18 cellular contexts compared by ENCODE assay signal in the genomic region with DNA sequence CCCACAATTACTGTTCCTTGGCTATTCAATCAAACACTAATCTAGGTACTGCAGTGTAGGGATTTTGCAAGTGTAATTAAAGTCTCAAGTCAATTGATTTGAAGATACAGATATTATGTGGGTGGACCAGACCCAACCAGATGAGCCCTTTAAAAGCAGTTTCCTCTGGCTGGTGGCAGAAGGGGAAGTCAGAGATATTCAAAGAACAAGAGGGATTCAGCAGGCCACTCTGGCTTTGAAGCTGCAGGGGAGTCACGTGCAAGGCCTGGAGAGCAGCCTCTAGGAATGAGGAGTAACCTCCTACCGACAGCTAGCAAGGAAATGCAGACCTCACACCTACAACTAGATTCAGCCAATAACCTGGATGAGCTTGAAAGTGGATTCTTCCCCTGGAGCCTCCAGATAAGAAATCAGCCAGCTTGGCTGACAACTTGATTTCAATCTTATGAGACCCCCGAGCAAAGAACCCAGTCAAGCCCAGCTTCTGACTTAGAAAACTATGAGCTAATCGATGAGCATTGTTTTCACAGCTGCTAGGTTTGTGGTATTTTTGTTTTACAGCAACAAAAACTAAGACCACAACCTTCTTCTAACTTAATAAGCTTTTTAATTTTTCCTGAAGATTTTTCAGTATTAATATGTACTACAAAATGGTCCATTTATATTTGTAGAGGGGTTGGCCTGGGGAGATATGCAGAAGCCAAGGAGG. TPM values are rescaled to one million over a fixed set of nuclear protein-coding genes. Genes with fewer than 3 reads are reported as not detected.
DNase-seq lines count a peak whose midpoint lies in the region; ATAC-seq, FAIRE-seq and TF ChIP-seq lines count a peak whose summit lies in the region.
"Had no signal": no experiment of that assay in that cellular context is flagged by ENCODE, and none has a peak within 500 bp of the region (broad histone marks: within the 10 kb centered on the region; RNA-seq: fewer than 3 reads in every experiment).

No MANE protein-coding gene starts in this region.

- no peak overlapping the region for H2BK120ac ChIP-seq in H1 (replicated peaks; ENCODE audit: low read depth, low read length)

- peaks cover 0 to 10% of the 10 kb centered on the region in 2 donors for H3K4me1 ChIP-seq in right atrium auricular region
- 0 out of 7 replicates have a peak, but pooled peaks cover 0 to 4% (median 0%) of the 10 kb centered on the region in 4 experiments for H3K4me1 ChIP-seq in H1 (replicated peaks in 1 of 4; ENCODE audit: control insufficient read depth in 3 of 4, insufficient read depth in 4 of 4, low read length in 3 of 4)
- peaks cover 0 to 26% (median 6%) of the 10 kb centered on the region in 5 donors for H3K4me1 ChIP-seq in subcutaneous abdominal adipose tissue (ENCODE audit: control insufficient read depth in 5 of 5, insufficient read depth in 5 of 5, low read length in 5 of 5)
- H3K4me1 ChIP-seq in vagina, result no peaks in the 10 kb centered on the region

- H3K27ac ChIP-seq in right atrium auricular region (no peak overlapping the region), H1 (ENCODE audit: low read depth, low read length) (no peak overlapping the region), subcutaneous abdominal adipose tissue (ENCODE audit: low read depth, low read length) (peak overlapping the region; percentile 6), vagina (no peak overlapping the region)
- H3K27ac ChIP-seq: body of pancreas had no signal

- H3K4ac ChIP-seq in H1 (replicated peaks; ENCODE audit: insufficient read length, low read depth, low read length), result no peak overlapping the region

- no peak overlapping the region for H2AFZ ChIP-seq in H1 (ENCODE audit: low read length)

- peak; percentile 48 for ATAC-seq in left ventricle myocardium superior
- ATAC-seq: activated CD4-positive, alpha-beta T cell treated with anti-CD3 and anti-CD28 coated beads for 36 hours; activated CD8-positive, alpha-beta memory T cell treated with anti-CD3 and anti-CD28 coated beads, Interleukin-2, amount 10 ng/mL, durations not matched to agents 7 days and 5 days; body of pancreas; Panc1 had no signal

- no peak overlapping the region for H3K56ac ChIP-seq in H1 (replicated peaks; ENCODE audit: insufficient read length, low read depth, low read length)

- peak; percentile 98 for FAIRE-seq in H1 (lab: Jason Lieb, UNC)
- FAIRE-seq: A204.1 had no signal

- H3K4me3 ChIP-seq in right atrium auricular region (no peak overlapping the region), H1 (ENCODE audit: extremely low read depth in 1 of 4, insufficient read depth in 2 of 4, low read depth in 3 of 4, low read length in 4 of 4) (no peak overlapping the region), subcutaneous abdominal adipose tissue (ENCODE audit: low read depth in 1 of 5, low read length in 5 of 5) (no peak overlapping the region), vagina (no peak overlapping the region)
- H3K4me3 ChIP-seq: body of pancreas had no signal

- no peak overlapping the region for H3K18ac ChIP-seq in H1 (ENCODE audit: extremely low read depth, low read length)

- 0 out of 4 replicates have a peak, but pooled peaks cover 0 to 2% of the 10 kb centered on the region in 2 experiments for H3K79me2 ChIP-seq in H1 (ENCODE audit: control insufficient read depth in 1 of 2, insufficient read depth in 2 of 2, low read length in 2 of 2)

- POLR2A ChIA-PET in H1 (lab: Charles Lee; ENCODE audit: partially characterized antibody), result interaction anchor here (1.0 to 2.2 kb wide), 5 partner anchors 9 to 13 kb away, joined by 3 to 12 read pairs (median 4); a partner anchor contains a TSS

- H3K23me2 ChIP-seq in H1 (ENCODE audit: low read depth, low read length), result no peaks in the 10 kb centered on the region; the same call in 1 of the 2 replicates

- H3K4me2 ChIP-seq in H1 (ENCODE audit: insufficient read depth in 1 of 2, low read depth in 2 of 2, low read length in 2 of 2), result no peak overlapping the region

- no peak overlapping the region for H2BK20ac ChIP-seq in H1 (ENCODE audit: low read length)

- H3K9ac ChIP-seq in H1 (replicated peaks in 1 of 4; ENCODE audit: extremely low read depth in 1 of 4, low read depth in 3 of 4, low read length in 3 of 4), result no peak overlapping the region
- H3K9ac ChIP-seq in subcutaneous abdominal adipose tissue (ENCODE audit: low read length in 5 of 5), result no peak overlapping the region

- DNase-seq in left ventricle myocardium superior (no peak), right atrium auricular region (ENCODE audit: low spot score) (no peak), SKM-1 (lab: John Stamatoyannopoulos, UW; ENCODE audit: unreplicated experiment) (peak; percentile 15), H1 (ENCODE audit: low read depth in 1 of 2, low spot score in 2 of 2) (peak in 1 of 2 experiments; percentile 51), vagina (ENCODE audit: extremely low spot score in 2 of 2) (no peak), NCI-H187 (lab: John Stamatoyannopoulos, UW) (no peak), GM10266 (ENCODE audit: extremely low spot score) (no peak)
- DNase-seq: activated CD4-positive, alpha-beta T cell treated with anti-CD3 and anti-CD28 coated beads for 36 hours; activated CD8-positive, alpha-beta memory T cell treated with anti-CD3 and anti-CD28 coated beads, Interleukin-2, amount 10 ng/mL, durations not matched to agents 7 days and 5 days; activated naive CD8-positive, alpha-beta T cell treated with anti-CD3 and anti-CD28 coated beads, Interleukin-2, amount 10 ng/mL, durations not matched to agents 7 days and 5 days; body of pancreas; dermis blood vessel endothelial cell; kidney glomerular epithelial cell; midbrain; NCI-H1417 treated with DMSO at 0.1 percent for 48 hours had no signal

- H4K5ac ChIP-seq in H1 (ENCODE audit: insufficient read length, low read depth, low read length), result no peak overlapping the region

- TF ChIP-seq EP300 in H1 (IDR thresholded peaks at IDR 0.05; ENCODE audit: borderline replicate concordance in 1 of 2, low read depth in 2 of 2, low read length in 2 of 2), result no peak

- H4K91ac ChIP-seq in H1 (replicated peaks; ENCODE audit: insufficient read length, low read length), result no peak overlapping the region

- no peak for TF ChIP-seq POLR2A in H1 (IDR thresholded peaks at IDR 0.05; ENCODE audit: control extremely low read depth in 1 of 2, low read depth in 2 of 2, low read length in 2 of 2)
- TF ChIP-seq POLR2A in vagina (IDR thresholded peaks at IDR 0.05), result no peak

- no peak overlapping the region for H3K14ac ChIP-seq in H1 (ENCODE audit: insufficient read length)

- no peak for TF ChIP-seq RAD21 in H1 (IDR thresholded peaks at IDR 0.05 in 1 of 2, conservative IDR thresholded peaks at IDR 0.05 in 1 of 2; ENCODE audit: low read depth in 2 of 2, low read length in 2 of 2)

- TF ChIP-seq CTCF in right atrium auricular region (IDR thresholded peaks at IDR 0.05) (no peak), H1 (IDR thresholded peaks at IDR 0.05; ENCODE audit: control extremely low read depth in 1 of 3, insufficient read depth in 1 of 3, low read depth in 1 of 3, low read length in 3 of 3) (no peak), vagina (IDR thresholded peaks at IDR 0.05) (no peak), GM10266 (IDR thresholded peaks at IDR 0.05; ENCODE audit: control insufficient read depth, insufficient read depth, low read depth, missing control alignments) (no peak)

- H3K9me3 ChIP-seq in right atrium auricular region (no peaks in the 10 kb centered on the region), H1 (ENCODE audit: insufficient read depth in 2 of 2, low read depth in 1 of 2, low read length in 1 of 2) (no peaks in the 10 kb centered on the region), subcutaneous abdominal adipose tissue (ENCODE audit: control insufficient read depth in 5 of 5, low read length in 5 of 5) (no peaks in the 10 kb centered on the region), vagina (no peaks in the 10 kb centered on the region)
- H3K9me3 ChIP-seq: body of pancreas had no signal

- H2AK5ac ChIP-seq in H1 (ENCODE audit: low read depth, low read length), result no peak overlapping the region

- H3K36me3 ChIP-seq in right atrium auricular region, result peaks cover 12% of the 10 kb centered on the region
- H3K36me3 ChIP-seq in H1 (ENCODE audit: control insufficient read depth in 2 of 4, insufficient read depth in 4 of 4, low read length in 3 of 4), result 0 out of 8 replicates have a peak, but pooled peaks cover 0 to 2% (median 0%) of the 10 kb centered on the region in 4 experiments
- peaks cover 6 to 24% (median 14%) of the 10 kb centered on the region in 5 donors for H3K36me3 ChIP-seq in subcutaneous abdominal adipose tissue (ENCODE audit: control insufficient read depth in 5 of 5, insufficient read depth in 5 of 5, low read length in 5 of 5)
- no peaks in the 10 kb centered on the region for H3K36me3 ChIP-seq in vagina

- no peak overlapping the region for H4K8ac ChIP-seq in H1 (ENCODE audit: extremely low read depth, insufficient read depth, low read length)

- no peak overlapping the region for H3K23ac ChIP-seq in H1 (ENCODE audit: insufficient read length)

- intact Hi-C loops in left ventricle myocardium superior (cut with micrococcal nuclease), result no loop called here
- intact Hi-C loops in vagina (cut with DNase I), result no loop called here

- H2BK5ac ChIP-seq in H1 (ENCODE audit: low read depth, low read length), result no peak overlapping the region

- no peaks in the 10 kb centered on the region for H3K79me1 ChIP-seq in H1 (ENCODE audit: low read depth, low read length)

- no peak overlapping the region for H2BK15ac ChIP-seq in H1 (ENCODE audit: low read length)

- peaks cover 0 to 2% of the 10 kb centered on the region in 2 experiments for H4K20me1 ChIP-seq in H1 (replicated peaks in 1 of 2; ENCODE audit: control insufficient read depth in 1 of 2, insufficient read depth in 2 of 2, low read length in 2 of 2)

- 49% methylated on average over 4 of the region's 4 CpGs; no CpG with 5 or more reads in 1 of the 2 experiments for WGBS in H1 (ENCODE audit: extremely low coverage in 1 of 2, insufficient coverage in 1 of 2, insufficient read length in 1 of 2, insufficient replicate concordance in 2 of 2, low coverage in 1 of 2, low lambda C conversion rate in 2 of 2, missing lambda C conversion rate in 1 of 2), 2 experiments

- no peaks in the 10 kb centered on the region for H3K27me3 ChIP-seq in right atrium auricular region
- H3K27me3 ChIP-seq in H1 (replicated peaks in 1 of 4; ENCODE audit: control insufficient read depth in 3 of 4, extremely low read depth in 1 of 4, insufficient read depth in 3 of 4, low read length in 3 of 4), result no peaks in the 10 kb centered on the region
- H3K27me3 ChIP-seq in subcutaneous abdominal adipose tissue (ENCODE audit: control insufficient read depth in 5 of 5, insufficient read depth in 4 of 5, low read length in 5 of 5), result no peaks in the 10 kb centered on the region
- H3K27me3 ChIP-seq in vagina, result no peaks in the 10 kb centered on the region
- H3K27me3 ChIP-seq: body of pancreas had no signal

- CTCF ChIA-PET in H1 (lab: Charles Lee; ENCODE audit: partially characterized antibody), result interaction anchor here (0.8 to 4.1 kb wide), 8 partner anchors 10 to 261 kb away, joined by 3 to 20 read pairs (median 3); a partner anchor contains a TSS

- H2BK12ac ChIP-seq in H1 (ENCODE audit: low read depth, low read length), result no peak overlapping the region

RNA-seq across cellular contexts. Expression of a gene that starts 13.4 kb away (rescaled TPM):
- total RNA-seq in left ventricle myocardium superior (10.5 TPM), right atrium auricular region (10 to 100 TPM; 22.7 to 28.6 TPM), vagina (26.3 TPM)
- total RNA-seq in H1 (2021; fragmentation: NEBNext Ultra II Directional; extraction: Animal tissue kit (Norgen Biotek cat#: 25700)), result 29.8 and 31.2 TPM in 2 replicates
- 12.7 and 24.9 TPM in 2 replicates for polyA plus RNA-seq in H1 (2011; rRNA removed)
- polyA plus RNA-seq in H1 (2011; cell fraction: cytosol; rRNA removed), result 21.3 TPM
- 8.1 TPM for polyA plus RNA-seq in H1 (2011; cell fraction: nucleus; rRNA removed)
- 10.8 to 22.7 TPM (median 13.1 TPM) in 4 replicates for polyA plus RNA-seq in H1 (2012, experiment 1 of 2)
- 2.3 TPM for polyA plus RNA-seq in H1 (2012, experiment 2 of 2)
- 29.0 TPM for polyA plus RNA-seq in H1 (2013, experiment 1 of 2)
- 32.0 TPM for polyA plus RNA-seq in H1 (2013, experiment 2 of 2)
- polyA minus RNA-seq in H1 (2011; rRNA and poly(A)+ RNA removed), result 51.4 and 71.5 TPM in 2 replicates
- polyA minus RNA-seq in H1 (2011; cell fraction: cytosol; rRNA and poly(A)+ RNA removed), result 19.5 TPM
- 14.9 TPM for polyA minus RNA-seq in H1 (2011; cell fraction: nucleus; rRNA and poly(A)+ RNA removed)
